8 cellular contexts compared by ENCODE assay signal in the genomic region with DNA sequence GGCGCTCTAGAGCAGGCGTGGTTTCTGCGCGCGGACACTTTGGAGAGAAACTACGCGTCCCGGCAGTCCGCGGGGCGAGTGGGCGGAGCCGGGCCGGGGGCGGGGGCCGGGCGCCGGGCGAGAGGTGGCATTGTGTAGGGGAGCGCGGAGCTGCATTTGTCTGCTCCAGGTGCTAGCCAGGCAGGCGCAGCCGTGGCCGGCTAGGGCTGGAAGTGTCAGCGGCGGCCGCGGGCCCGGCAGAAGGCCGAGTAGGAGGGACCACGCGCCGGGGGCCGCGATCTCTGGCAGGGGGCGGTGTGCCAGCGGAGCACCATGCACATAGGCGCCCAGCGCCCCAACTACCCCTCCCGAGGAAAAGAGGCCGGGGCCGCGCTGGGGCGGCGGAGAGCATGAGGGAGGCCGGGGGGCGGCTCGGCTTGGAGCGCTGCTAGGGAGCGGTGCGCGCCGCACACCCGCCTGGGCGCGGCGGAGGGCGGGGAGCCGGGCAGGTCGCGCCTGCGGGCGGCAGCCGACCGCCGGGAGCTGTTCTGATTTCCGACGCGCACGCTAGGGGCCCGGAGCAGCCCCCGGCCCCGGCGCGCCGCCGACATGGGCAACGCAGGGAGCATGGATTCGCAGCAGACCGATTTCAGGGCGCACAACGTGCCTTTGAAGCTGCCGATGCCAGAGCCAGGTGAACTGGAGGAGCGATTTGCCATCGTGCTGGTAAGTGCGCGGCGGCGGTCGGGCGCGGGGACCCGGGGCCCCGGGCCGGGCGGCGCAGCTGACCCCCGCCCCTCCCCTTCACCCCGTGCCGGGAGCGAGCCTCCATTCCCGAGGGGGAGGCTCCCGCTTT. TPM values are rescaled to one million over a fixed set of nuclear protein-coding genes. Genes with fewer than 3 reads are reported as not detected.
A peak's percentile ranks its signal among the peaks of the same experiment; 100 is the strongest.
DNase-seq lines count a peak whose midpoint lies in the region; ATAC-seq lines count a peak whose summit lies in the region.

A gene (plus strand): TSS at position 159 of the 835 bp plus-strand sequence.

- WGBS in esophagus, 2 donors = 0 to 1% methylated on average over 68 to 103 of the region's 103 CpGs

- H3K9me3 Mint-ChIP-seq in CD4-positive, alpha-beta memory T cell = peaks cover 0 to 2% (median 0%) of the 10 kb centered on the region in 8 donors
- no peaks in the 10 kb centered on the region for H3K9me3 Mint-ChIP-seq in activated CD8-positive, alpha-beta T cell treated with anti-CD3 and anti-CD28 coated beads, Interleukin-2, amount 10 ng/mL, durations not matched to agents 7 days and 5 days (ENCODE audit: insufficient read depth)
- H3K9me3 Mint-ChIP-seq in stimulated activated memory B cell treated with anti-CD40 and anti-IgM and Interleukin-4, amounts not matched to agents 10 μg/mL and 1 μg/mL and 100 μg/mL, for 72 hours = no peaks in the 10 kb centered on the region

- H3K36me3 Mint-ChIP-seq in CD4-positive, alpha-beta memory T cell = no peaks in the 10 kb centered on the region
- H3K36me3 Mint-ChIP-seq in activated CD8-positive, alpha-beta T cell treated with anti-CD3 and anti-CD28 coated beads, Interleukin-2, amount 10 ng/mL, durations not matched to agents 7 days and 5 days (ENCODE audit: low read depth) = no peaks in the 10 kb centered on the region
- H3K36me3 Mint-ChIP-seq in stimulated activated memory B cell treated with anti-CD40 and anti-IgM and Interleukin-4, amounts not matched to agents 10 μg/mL and 1 μg/mL and 100 μg/mL, for 72 hours = no peaks in the 10 kb centered on the region

- peaks cover 7 to 15% (median 8%) of the 10 kb centered on the region in 4 donors for H3K4me1 Mint-ChIP-seq in CD4-positive, alpha-beta memory T cell
- H3K4me1 Mint-ChIP-seq in activated CD8-positive, alpha-beta T cell treated with anti-CD3 and anti-CD28 coated beads, Interleukin-2, amount 10 ng/mL, durations not matched to agents 7 days and 5 days (ENCODE audit: low read depth) = peaks cover 8% of the 10 kb centered on the region
- peaks cover 15% of the 10 kb centered on the region for H3K4me1 Mint-ChIP-seq in stimulated activated memory B cell treated with anti-CD40 and anti-IgM and Interleukin-4, amounts not matched to agents 10 μg/mL and 1 μg/mL and 100 μg/mL, for 72 hours

- peak; percentile 77 for ATAC-seq in HG03378 (IDR thresholded peaks at IDR 0.05; ENCODE audit: unreplicated experiment)
- ATAC-seq in activated CD8-positive, alpha-beta T cell treated with anti-CD3 and anti-CD28 coated beads, Interleukin-2, amount 10 ng/mL, durations not matched to agents 7 days and 5 days = peak; percentile 87
- ATAC-seq in stimulated activated memory B cell treated with anti-CD40 and anti-IgM and Interleukin-4, amounts not matched to agents 10 μg/mL and 1 μg/mL and 100 μg/mL, for 72 hours = peak; percentile 91

- peak within 1 kb of the TSS; percentile 56 to 85 (median 78) for H3K4me3 Mint-ChIP-seq in CD4-positive, alpha-beta memory T cell
- H3K4me3 Mint-ChIP-seq in activated CD8-positive, alpha-beta T cell treated with anti-CD3 and anti-CD28 coated beads, Interleukin-2, amount 10 ng/mL, durations not matched to agents 7 days and 5 days = peak within 1 kb of the TSS; percentile 72
- H3K4me3 Mint-ChIP-seq in stimulated activated memory B cell treated with anti-CD40 and anti-IgM and Interleukin-4, amounts not matched to agents 10 μg/mL and 1 μg/mL and 100 μg/mL, for 72 hours = peak within 1 kb of the TSS; percentile 87

- DNase-seq in CD4-positive, alpha-beta memory T cell = peak in 3 of 5 donors; percentile 3 to 9 (median 7)
- DNase-seq in GM19240 (ENCODE audit: insufficient read length, low spot score) (peak; percentile 61), NCI-H526 (lab: John Stamatoyannopoulos, UW) (peak; percentile 77 to 94), middle frontal gyrus (ENCODE audit: extremely low spot score, low spot score) (peak; percentile 68)
- peak; percentile 58 for DNase-seq in activated CD8-positive, alpha-beta T cell treated with anti-CD3 and anti-CD28 coated beads, Interleukin-2, amount 10 ng/mL, durations not matched to agents 7 days and 5 days

- CTCF ChIA-PET in CD4-positive, alpha-beta memory T cell (lab: Charles Lee; ENCODE audit: partially characterized antibody) = interaction anchor here (1.7 kb wide), 1 partner anchor 159 kb away, joined by 4 read pairs; a partner anchor contains a TSS
- CTCF ChIA-PET in activated CD8-positive, alpha-beta T cell treated with anti-CD3 and anti-CD28 coated beads, Interleukin-2, amount 10 ng/mL, durations not matched to agents 7 days and 5 days (lab: Charles Lee) = no interaction called here

- POLR2A ChIA-PET in CD4-positive, alpha-beta memory T cell (lab: Charles Lee; ENCODE audit: partially characterized antibody) = no interaction called here
- POLR2A ChIA-PET in activated CD8-positive, alpha-beta T cell treated with anti-CD3 and anti-CD28 coated beads, Interleukin-2, amount 10 ng/mL, durations not matched to agents 7 days and 5 days (lab: Charles Lee) = no interaction called here

- no peak within 1 kb of the TSS for H3K4me3 ChIP-seq in CD4-positive, alpha-beta memory T cell (ENCODE audit: low read length in 2 of 2)
- peak within 1 kb of the TSS; percentile 67 to 93 for H3K4me3 ChIP-seq in esophagus (ENCODE audit: low read depth in 1 of 2, low read length in 2 of 2)

- H3K27ac ChIP-seq in CD4-positive, alpha-beta memory T cell (ENCODE audit: low read depth, low read length) = no peak within 1 kb of the TSS
- peak within 1 kb of the TSS; percentile 29 to 68 for H3K27ac ChIP-seq in esophagus (ENCODE audit: low read depth in 2 of 2, low read length in 1 of 2)

- intact Hi-C loops in CD4-positive, alpha-beta memory T cell (cut with micrococcal nuclease) = no loop called here

- H3K27me3 Mint-ChIP-seq in CD4-positive, alpha-beta memory T cell = peaks cover 28 to 41% of the 10 kb centered on the region in 2 donors
- peaks cover 37% of the 10 kb centered on the region for H3K27me3 Mint-ChIP-seq in activated CD8-positive, alpha-beta T cell treated with anti-CD3 and anti-CD28 coated beads, Interleukin-2, amount 10 ng/mL, durations not matched to agents 7 days and 5 days (ENCODE audit: low read depth)
- H3K27me3 Mint-ChIP-seq in stimulated activated memory B cell treated with anti-CD40 and anti-IgM and Interleukin-4, amounts not matched to agents 10 μg/mL and 1 μg/mL and 100 μg/mL, for 72 hours = peaks cover 17% of the 10 kb centered on the region

- no peaks in the 10 kb centered on the region for H3K9me3 ChIP-seq in CD4-positive, alpha-beta memory T cell (ENCODE audit: control insufficient read depth in 1 of 2, low read length in 2 of 2)
- no peaks in the 10 kb centered on the region for H3K9me3 ChIP-seq in esophagus (ENCODE audit: control insufficient read depth in 2 of 2, insufficient read depth in 1 of 2, low read depth in 1 of 2, low read length in 1 of 2)

- H3K4me1 ChIP-seq in CD4-positive, alpha-beta memory T cell (ENCODE audit: insufficient read depth, low read length) = peaks cover 4% of the 10 kb centered on the region
- no peaks in the 10 kb centered on the region for H3K4me1 ChIP-seq in esophagus (ENCODE audit: control insufficient read depth in 2 of 2, insufficient read depth in 2 of 2, low read length in 1 of 2)

- H3K27me3 ChIP-seq in CD4-positive, alpha-beta memory T cell (ENCODE audit: insufficient read depth, low read length) = peaks cover 18% of the 10 kb centered on the region
- no peaks in the 10 kb centered on the region for H3K27me3 ChIP-seq in esophagus (ENCODE audit: control insufficient read depth in 1 of 2, insufficient read depth in 2 of 2, low read length in 2 of 2)

- H3K36me3 ChIP-seq in CD4-positive, alpha-beta memory T cell (ENCODE audit: insufficient read depth, low read length) = no peaks in the 10 kb centered on the region
- H3K36me3 ChIP-seq in esophagus (ENCODE audit: control insufficient read depth in 2 of 2, insufficient read depth in 2 of 2, low read length in 1 of 2) = no peaks in the 10 kb centered on the region

- H3K27ac Mint-ChIP-seq in CD4-positive, alpha-beta memory T cell = peak within 1 kb of the TSS in 1 of 7 donors; percentile 7
- no peak within 1 kb of the TSS for H3K27ac Mint-ChIP-seq in activated CD8-positive, alpha-beta T cell treated with anti-CD3 and anti-CD28 coated beads, Interleukin-2, amount 10 ng/mL, durations not matched to agents 7 days and 5 days
- H3K27ac Mint-ChIP-seq in stimulated activated memory B cell treated with anti-CD40 and anti-IgM and Interleukin-4, amounts not matched to agents 10 μg/mL and 1 μg/mL and 100 μg/mL, for 72 hours = peak within 1 kb of the TSS; percentile 81

RNA-seq across cellular contexts. Expression of the gene that starts here (rescaled TPM):
- 1 to 10 TPM in 1 of 2 experiments, under 1 TPM in 1; 0.94 to 1.6 TPM for total RNA-seq in CD4-positive, alpha-beta memory T cell
- polyA plus RNA-seq in CD4-positive, alpha-beta memory T cell = under 1 TPM in 1 of 2 donors, not detected in 1; 0.06 TPM
- total RNA-seq in activated CD8-positive, alpha-beta T cell treated with anti-CD3 and anti-CD28 coated beads, Interleukin-2, amount 10 ng/mL, durations not matched to agents 7 days and 5 days = under 1 TPM; 0.05 to 0.21 TPM
- 1 to 10 TPM; 4.2 to 5.3 TPM for polyA plus RNA-seq in esophagus

Comparison
In these comparisons a context has a peak if more than half of its experiments do, and no peak if none do; other contexts are left out.
1. RNA of the gene that starts here (polyA plus RNA-seq): 4.2 to 5.3 TPM in esophagus; 0.06 TPM in CD4-positive, alpha-beta memory T cell; every median in the first group is over 4 times any median in the second.
2. Peak in DNase-seq and ATAC-seq in activated CD8-positive, alpha-beta T cell treated with anti-CD3 and anti-CD28 coated beads, Interleukin-2, amount 10 ng/mL, durations not matched to agents 7 days and 5 days; RNA of the gene not detected or under 1 TPM.
3. DNase-seq: peak in every context shown above with its lines; median percentile 86 in NCI-H526; 68 in middle frontal gyrus; 61 in GM19240; 58 in activated CD8-positive, alpha-beta T cell treated with anti-CD3 and anti-CD28 coated beads, Interleukin-2, amount 10 ng/mL, durations not matched to agents 7 days and 5 days; 7 in CD4-positive, alpha-beta memory T cell.
4. H3K4me3 ChIP-seq: peak in esophagus (2 of 2); none in CD4-positive, alpha-beta memory T cell (0 of 2).
5. Peak in every context shown above with its lines, with median percentiles within 50 percentile points of each other: H3K4me3 Mint-ChIP-seq and ATAC-seq.